ENCODE assay signal across 9 cellular contexts in the genomic region with DNA sequence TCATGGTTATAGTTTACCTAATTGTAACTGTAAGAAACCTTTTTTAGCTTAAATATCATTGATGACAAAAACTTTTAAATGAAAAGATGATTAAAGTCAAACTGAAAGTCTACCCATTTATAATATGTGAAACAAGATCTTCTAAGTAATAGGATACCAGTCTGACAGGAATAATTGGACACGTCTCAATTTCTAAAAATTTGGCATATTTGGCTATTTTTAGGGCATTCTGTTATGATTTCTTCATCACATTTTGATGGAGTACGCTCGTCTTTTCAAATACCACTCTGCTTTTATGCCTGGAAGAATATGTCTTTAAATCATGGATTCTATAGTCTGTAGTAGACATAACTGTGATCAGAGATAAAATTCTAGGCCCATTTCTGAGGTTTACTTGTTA. TPM values are rescaled to one million over a fixed set of nuclear protein-coding genes. Genes with fewer than 3 reads are reported as not detected.
DNase-seq lines count a peak whose midpoint lies in the region; ATAC-seq, FAIRE-seq and TF ChIP-seq lines count a peak whose summit lies in the region.
"Had no signal": no experiment of that assay in that cellular context is flagged by ENCODE, and none has a peak within 500 bp of the region (broad histone marks: within the 10 kb centered on the region; RNA-seq: fewer than 3 reads in every experiment).

No MANE protein-coding gene starts in this region.

- no peak overlapping the region for H3K27ac Mint-ChIP-seq in stimulated activated effector memory CD8-positive, alpha-beta T cell treated with anti-CD3 and anti-CD28 coated beads, Interleukin-12 subunit alpha, Interleukin-12 subunit beta, amount 100 ng/mL, for 72 hours

- H3K27me3 ChIP-seq in endothelial cell of umbilical vein (ENCODE audit: control insufficient read depth in 2 of 2, insufficient read depth in 2 of 2, low read length in 2 of 2) (no peaks in the 10 kb centered on the region), psoas muscle (ENCODE audit: insufficient read depth in 3 of 3, low read length in 2 of 3) (no peaks in the 10 kb centered on the region)

- H3K36me3 ChIP-seq in endothelial cell of umbilical vein (ENCODE audit: control insufficient read depth in 2 of 2, extremely low read depth in 1 of 2, insufficient read depth in 2 of 2, low read length in 2 of 2) (no peaks in the 10 kb centered on the region), psoas muscle (ENCODE audit: insufficient read depth in 1 of 2, low read depth in 1 of 2) (no peaks in the 10 kb centered on the region)

- CTCF ChIA-PET in endothelial cell of umbilical vein (lab: Charles Lee), result interaction anchor here (0.9 to 2.2 kb wide), 3 partner anchors 41 to 528 kb away, joined by 4 to 14 read pairs (median 6); no protein-coding TSS in a partner anchor

- H3K9me3 Mint-ChIP-seq in stimulated activated effector memory CD8-positive, alpha-beta T cell treated with anti-CD3 and anti-CD28 coated beads, Interleukin-12 subunit alpha, Interleukin-12 subunit beta, amount 100 ng/mL, for 72 hours, result no peaks in the 10 kb centered on the region

- BruUV-seq in endothelial cell of umbilical vein (replicated peaks; lab: Mats Ljungman, UMichigan), result no TSS peak

- H4K20me1 ChIP-seq in endothelial cell of umbilical vein (replicated peaks; ENCODE audit: control insufficient read depth, extremely low read depth, insufficient read depth, low read length), result no peaks in the 10 kb centered on the region

- no peaks in the 10 kb centered on the region for H3K9me1 ChIP-seq in endothelial cell of umbilical vein (replicated peaks; ENCODE audit: control insufficient read depth, extremely low read depth, insufficient read depth, low read length)

- peak overlapping the region; percentile 98 for H3K4me2 ChIP-seq in endothelial cell of umbilical vein (ENCODE audit: insufficient read depth, low read length)

- H3K79me2 ChIP-seq in endothelial cell of umbilical vein (ENCODE audit: control insufficient read depth, insufficient read depth, low read length), result peaks cover 55% of the 10 kb centered on the region

- TF ChIP-seq CTCF in NB4 (IDR thresholded peaks at IDR 0.05; ENCODE audit: low read depth, low read length) (no peak), endothelial cell of umbilical vein (IDR thresholded peaks at IDR 0.05; ENCODE audit: extremely low read depth in 1 of 2, insufficient read depth in 1 of 2, low read depth in 1 of 2, low read length in 2 of 2) (no peak), psoas muscle (IDR thresholded peaks at IDR 0.05) (no peak)

- H3K9ac ChIP-seq in endothelial cell of umbilical vein (replicated peaks; ENCODE audit: extremely low read depth, insufficient read depth, low read length), result no peak overlapping the region

- H3K36me3 Mint-ChIP-seq in stimulated activated effector memory CD8-positive, alpha-beta T cell treated with anti-CD3 and anti-CD28 coated beads, Interleukin-12 subunit alpha, Interleukin-12 subunit beta, amount 100 ng/mL, for 72 hours, result no peaks in the 10 kb centered on the region

- peaks cover 7% of the 10 kb centered on the region for H3K4me1 Mint-ChIP-seq in stimulated activated effector memory CD8-positive, alpha-beta T cell treated with anti-CD3 and anti-CD28 coated beads, Interleukin-12 subunit alpha, Interleukin-12 subunit beta, amount 100 ng/mL, for 72 hours

- H3K4me1 ChIP-seq in endothelial cell of umbilical vein (ENCODE audit: control insufficient read depth, extremely low read depth, insufficient read depth, low read length) (peaks cover 7% of the 10 kb centered on the region), psoas muscle (peaks cover 17% of the 10 kb centered on the region)

- no peak overlapping the region for H2AFZ ChIP-seq in endothelial cell of umbilical vein (ENCODE audit: low read depth, low read length)

- no peak overlapping the region for H3K4me3 Mint-ChIP-seq in stimulated activated effector memory CD8-positive, alpha-beta T cell treated with anti-CD3 and anti-CD28 coated beads, Interleukin-12 subunit alpha, Interleukin-12 subunit beta, amount 100 ng/mL, for 72 hours

- dilution Hi-C loops in endothelial cell of umbilical vein (cut with MboI; ENCODE audit: extremely low pct_ligation_motif_present, low sequenced_read_pairs), result no loop called here

- POLR2A ChIA-PET in endothelial cell of umbilical vein (lab: Charles Lee), result no interaction called here

- 16 to 45% (median 27%) methylated on average over 3 of the region's 3 CpGs for WGBS in psoas muscle, 3 donors

- ATAC-seq in psoas muscle (no peak), HG02938 (IDR thresholded peaks at IDR 0.05; ENCODE audit: unreplicated experiment) (no peak)
- no peak for ATAC-seq in stimulated activated effector memory CD8-positive, alpha-beta T cell treated with anti-CD3 and anti-CD28 coated beads, Interleukin-12 subunit alpha, Interleukin-12 subunit beta, amount 100 ng/mL, for 72 hours

- intact Hi-C loops in endothelial cell of umbilical vein (cut with micrococcal nuclease) (loop anchor here (5.0 kb wide), 3 partner anchors 180 to 345 kb away; a partner anchor contains a TSS), psoas muscle (cut with DNase I) (loop anchor here in 1 of 2 donors (5.0 to 10.0 kb wide), 3 partner anchors 35 to 212 kb away; a partner anchor contains a TSS)

- H3K9me3 ChIP-seq in endothelial cell of umbilical vein (replicated peaks; ENCODE audit: control insufficient read depth, insufficient read depth, low read length), result no peaks in the 10 kb centered on the region
- no peaks in the 10 kb centered on the region for H3K9me3 ChIP-seq in psoas muscle

- H3K27ac ChIP-seq in endothelial cell of umbilical vein (ENCODE audit: insufficient read depth, low read depth, low read length) (no peak overlapping the region), psoas muscle (peak overlapping the region; percentile 97)

- H3K4me3 ChIP-seq in GM08714 (ENCODE audit: low read length), result peak overlapping the region; percentile 16; the same call in 1 of the 2 replicates
- H3K4me3 ChIP-seq in NB4 (ENCODE audit: low read depth, low read length), result peak overlapping the region; percentile 85
- peak overlapping the region in 1 of 3 experiments; percentile 83 for H3K4me3 ChIP-seq in endothelial cell of umbilical vein (replicated peaks in 1 of 3; ENCODE audit: insufficient read depth in 1 of 3, low read depth in 1 of 3, low read length in 3 of 3)
- peak overlapping the region; percentile 79 for H3K4me3 ChIP-seq in psoas muscle

- FAIRE-seq in endothelial cell of umbilical vein (lab: Jason Lieb, UNC), result no peak
- FAIRE-seq: small intestine had no signal

- DNase-seq in NB4 (ENCODE audit: low read depth) (no peak), endothelial cell of umbilical vein (ENCODE audit: low read depth, low spot score) (peak; percentile 5), psoas muscle (no peak), MV-4-11 (lab: John Stamatoyannopoulos, UW) (no peak)
- DNase-seq in stimulated activated effector memory CD8-positive, alpha-beta T cell treated with anti-CD3 and anti-CD28 coated beads, Interleukin-12 subunit alpha, Interleukin-12 subunit beta, amount 100 ng/mL, for 72 hours (ENCODE audit: low spot score in 2 of 2), result no peak
- DNase-seq: activated CD4-positive, alpha-beta T cell treated with anti-CD3 and anti-CD28 coated beads, Interleukin-2, amount 50 U/mL, for 48 hours had no signal

- TF ChIP-seq POLR2A in NB4 (IDR thresholded peaks at IDR 0.05; ENCODE audit: extremely low read depth, insufficient read length), result no peak
- no peak for TF ChIP-seq POLR2A in endothelial cell of umbilical vein (IDR thresholded peaks at IDR 0.05; ENCODE audit: low read depth, low read length)

TF ChIP-seq in endothelial cell of umbilical vein, 7 proteins besides CTCF, POLR2A, EP300 and RAD21:
- no peak for TF ChIP-seq MYC (IDR thresholded peaks at IDR 0.05; ENCODE audit: low read depth, low read length)
- TF ChIP-seq FOS (IDR thresholded peaks at IDR 0.05; ENCODE audit: borderline replicate concordance, insufficient read depth, low read length), result no peak
- TF ChIP-seq, protein P1, sequence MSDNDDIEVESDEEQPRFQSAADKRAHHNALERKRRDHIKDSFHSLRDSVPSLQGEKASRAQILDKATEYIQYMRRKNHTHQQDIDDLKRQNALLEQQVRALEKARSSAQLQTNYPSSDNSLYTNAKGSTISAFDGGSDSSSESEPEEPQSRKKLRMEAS (IDR thresholded peaks at IDR 0.05; ENCODE audit: insufficient read depth, insufficient read length), result no peak
- no peak for TF ChIP-seq JUN (IDR thresholded peaks at IDR 0.05; ENCODE audit: borderline replicate concordance, insufficient read depth, insufficient read length, low read depth)
- no peak for TF ChIP-seq GATA2 (IDR thresholded peaks at IDR 0.05; ENCODE audit: insufficient read depth, insufficient read length, low read depth, low read length)
- TF ChIP-seq POLR2AphosphoS5 (IDR thresholded peaks at IDR 0.05; ENCODE audit: insufficient read depth, low read depth, low read length), result no peak
- no peak for TF ChIP-seq EZH2 (IDR thresholded peaks at IDR 0.05; ENCODE audit: borderline replicate concordance, low read depth, low read length, severe bottlenecking)

RNA-seq across cellular contexts. Expression of a gene that starts 1.3 kb away (rescaled TPM):
- total RNA-seq in endothelial cell of umbilical vein, result 36.2 and 36.6 TPM in 2 replicates
- 61.8 and 65.7 TPM in 2 replicates for polyA plus RNA-seq in endothelial cell of umbilical vein
- 38.6 and 47.0 TPM in 2 replicates for polyA plus RNA-seq in endothelial cell of umbilical vein (2011; cell fraction: cytosol; rRNA removed)
- 37.8 and 43.7 TPM in 2 replicates for polyA plus RNA-seq in endothelial cell of umbilical vein (2011; cell fraction: nucleus; rRNA removed)
- 29.4 and 36.2 TPM in 2 replicates for polyA plus RNA-seq in endothelial cell of umbilical vein (2012)
- 46.8 and 59.2 TPM in 2 replicates for polyA minus RNA-seq in endothelial cell of umbilical vein
- polyA minus RNA-seq in endothelial cell of umbilical vein (2011; cell fraction: cytosol; rRNA and poly(A)+ RNA removed), result 12.9 TPM
- polyA minus RNA-seq in endothelial cell of umbilical vein (2011; cell fraction: nucleus; rRNA and poly(A)+ RNA removed), result 58.2 and 69.4 TPM in 2 replicates
- 10 to 100 TPM; 17.5 to 25.3 (median 22.1) TPM for total RNA-seq in psoas muscle
- polyA plus RNA-seq in psoas muscle, result 10 to 100 TPM in 1 of 3 donors, 1 to 10 TPM in 2; 4.6 to 24.7 (median 9.0) TPM

RNA-seq across cellular contexts. Expression of a gene that starts 1.6 kb away (rescaled TPM):
- 6.0 and 7.9 TPM in 2 replicates for total RNA-seq in endothelial cell of umbilical vein
- 2.0 and 2.2 TPM in 2 replicates for polyA plus RNA-seq in endothelial cell of umbilical vein
- 3.5 and 3.6 TPM in 2 replicates for polyA plus RNA-seq in endothelial cell of umbilical vein (2011; cell fraction: cytosol; rRNA removed)
- 2.8 and 3.7 TPM in 2 replicates for polyA plus RNA-seq in endothelial cell of umbilical vein (2011; cell fraction: nucleus; rRNA removed)
- 2.1 and 3.9 TPM in 2 replicates for polyA plus RNA-seq in endothelial cell of umbilical vein (2012)
- polyA minus RNA-seq in endothelial cell of umbilical vein, result 3.3 and 3.9 TPM in 2 replicates
- 4.3 TPM for polyA minus RNA-seq in endothelial cell of umbilical vein (2011; cell fraction: cytosol; rRNA and poly(A)+ RNA removed)
- polyA minus RNA-seq in endothelial cell of umbilical vein (2011; cell fraction: nucleus; rRNA and poly(A)+ RNA removed), result 7.7 and 10.1 TPM in 2 replicates
- total RNA-seq in psoas muscle, result 1 to 10 TPM; 4.0 to 6.4 (median 4.8) TPM
- polyA plus RNA-seq in psoas muscle, result 1 to 10 TPM; 1.3 to 3.1 (median 2.1) TPM
